In the genomic region with DNA sequence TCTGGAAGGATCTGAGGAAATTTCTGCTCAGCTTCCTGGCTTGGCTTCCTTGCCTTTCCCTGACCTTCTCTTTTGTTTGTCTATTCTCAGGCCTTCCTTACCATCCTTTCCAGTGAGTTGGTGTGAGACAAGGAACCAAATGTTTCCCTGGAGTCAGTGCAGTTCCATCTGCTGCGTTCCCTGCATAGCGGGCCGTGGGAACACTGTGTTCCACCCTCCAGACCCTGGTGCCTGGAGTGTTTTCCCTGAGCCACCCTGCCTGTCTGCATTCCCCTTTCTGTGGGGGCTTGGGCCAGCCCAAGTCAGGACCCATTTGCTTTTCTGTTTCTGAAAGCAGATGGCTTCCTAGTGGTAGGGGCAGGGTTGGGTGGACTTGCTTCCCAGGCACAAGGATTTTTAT, we compare ENCODE assay signal across 21 cellular contexts. TPM values are rescaled to one million over a fixed set of nuclear protein-coding genes. Genes with fewer than 3 reads are reported as not detected.
DNase-seq lines count a peak whose midpoint lies in the region; ATAC-seq and TF ChIP-seq lines count a peak whose summit lies in the region.
"Had no signal": no experiment of that assay in that cellular context is flagged by ENCODE, and none has a peak within 500 bp of the region (broad histone marks: within the 10 kb centered on the region; RNA-seq: fewer than 3 reads in every experiment).

No MANE protein-coding gene starts in this region.

- H3K4me1 ChIP-seq in right atrium auricular region: no peaks in the 10 kb centered on the region
- peaks cover 8% of the 10 kb centered on the region for H3K4me1 ChIP-seq in testis
- H3K4me1 ChIP-seq: BE2C, Caco-2 had no signal

- TF ChIP-seq CTCF in right atrium auricular region (IDR thresholded peaks at IDR 0.05): no peak
- no peak for TF ChIP-seq CTCF in osteocyte (IDR thresholded peaks at IDR 0.05)
- no peak for TF ChIP-seq CTCF in testis (IDR thresholded peaks at IDR 0.05)

- H3K27ac ChIP-seq in right atrium auricular region (no peak overlapping the region), testis (peak overlapping the region; percentile 16 to 77)

- no peak overlapping the region for H3K4me3 ChIP-seq in right atrium auricular region
- no peak overlapping the region for H3K4me3 ChIP-seq in testis

- H3K27me3 ChIP-seq in right atrium auricular region: no peaks in the 10 kb centered on the region
- no peaks in the 10 kb centered on the region for H3K27me3 ChIP-seq in testis
- H3K27me3 ChIP-seq: BE2C had no signal

- no peaks in the 10 kb centered on the region for H3K36me3 Mint-ChIP-seq in osteocyte (ENCODE audit: unreplicated experiment)
- H3K36me3 Mint-ChIP-seq: CD4-positive, CD25-positive, alpha-beta regulatory T cell had no signal

- no peak overlapping the region for H3K27ac Mint-ChIP-seq in osteocyte (ENCODE audit: unreplicated experiment)
- H3K27ac Mint-ChIP-seq: CD4-positive, CD25-positive, alpha-beta regulatory T cell had no signal

- H3K9me3 Mint-ChIP-seq in osteocyte (ENCODE audit: unreplicated experiment): peaks cover 19% of the 10 kb centered on the region

- H3K9me3 ChIP-seq in right atrium auricular region: peaks cover 0 to 10% of the 10 kb centered on the region in 2 donors
- no peaks in the 10 kb centered on the region for H3K9me3 ChIP-seq in testis
- H3K9me3 ChIP-seq: BE2C had no signal

- peaks cover 46% of the 10 kb centered on the region for H3K27me3 Mint-ChIP-seq in osteocyte (ENCODE audit: unreplicated experiment)

- no peaks in the 10 kb centered on the region for H3K4me1 Mint-ChIP-seq in osteocyte (ENCODE audit: unreplicated experiment)
- H3K4me1 Mint-ChIP-seq: CD4-positive, CD25-positive, alpha-beta regulatory T cell had no signal

- H3K36me3 ChIP-seq in right atrium auricular region (no peaks in the 10 kb centered on the region), testis (ENCODE audit: low read depth, missing control alignments) (no peaks in the 10 kb centered on the region)
- H3K36me3 ChIP-seq: BE2C had no signal

- TF ChIP-seq POLR2A in testis (IDR thresholded peaks at IDR 0.05): no peak

- 69 to 91% methylated on average over 3 of the region's 3 CpGs for WGBS in testis, 2 donors

- DNase-seq in right atrium auricular region (ENCODE audit: low spot score) (peak; percentile 9), Right ventricle myocardium inferior (ENCODE audit: missing footprints) (no peak), iPS-NIHi7 (ENCODE audit: extremely low spot score) (peak; percentile 4), osteocyte (ENCODE audit: extremely low spot score, unreplicated experiment) (peak; percentile 30), testis (peak; percentile 58), GOT3 (lab: John Stamatoyannopoulos, UW) (no peak), NK-92 (lab: John Stamatoyannopoulos, UW; ENCODE audit: unreplicated experiment) (no peak)
- no peak for DNase-seq in stimulated activated CD4-positive, alpha-beta T cell treated with anti-CD3 and anti-CD28 coated beads, Interleukin-2, amount 100 ng/mL, for 24 hours
- DNase-seq: BE2C; Caco-2; CD4-positive, CD25-positive, alpha-beta regulatory T cell; EL; KG1; MV-4-11; NCI-H187; NCI-H2107; NCI-H226; NCI-H524; RPMI8226; SIG-M5 had no signal

- no peak for ATAC-seq in Right ventricle myocardium inferior

- no peak overlapping the region for H3K4me3 Mint-ChIP-seq in osteocyte (ENCODE audit: unreplicated experiment)
- H3K4me3 Mint-ChIP-seq: CD4-positive, CD25-positive, alpha-beta regulatory T cell had no signal

- intact Hi-C loops in Right ventricle myocardium inferior (cut with DNase I): no loop called here
- intact Hi-C loops in testis (cut with DNase I; ENCODE audit: low total_unique reads): no loop called here

RNA-seq across cellular contexts. Expression of a gene that starts 13.9 kb away (rescaled TPM):
- not detected for total RNA-seq in right atrium auricular region
- total RNA-seq in Right ventricle myocardium inferior: not detected
- total RNA-seq in osteocyte: not detected in 2 replicates
- total RNA-seq in testis: under 1 TPM; 0.25 to 0.47 TPM
- polyA plus RNA-seq in testis (ENCODE audit: insufficient read depth, low read depth, low replicate concordance): 1.2 TPM
- total RNA-seq: A172; Caco-2; CD4-positive, CD25-positive, alpha-beta regulatory T cell had no signal
- polyA plus RNA-seq: CD4-positive, CD25-positive, alpha-beta regulatory T cell had no signal

RNA-seq across cellular contexts. Expression of a gene that starts 27.8 kb away (rescaled TPM):
- total RNA-seq in right atrium auricular region (10 to 100 TPM in 1 of 2 donors, 1 to 10 TPM in 1; 9.4 to 15.1 TPM), Right ventricle myocardium inferior (19.0 TPM), osteocyte (0.21 and 0.26 TPM in 2 replicates), testis (10 to 100 TPM; 43.2 to 68.6 TPM)
- polyA plus RNA-seq in testis (ENCODE audit: insufficient read depth, low read depth, low replicate concordance): 61.9 TPM
- total RNA-seq: CD4-positive, CD25-positive, alpha-beta regulatory T cell had no signal
- polyA plus RNA-seq: CD4-positive, CD25-positive, alpha-beta regulatory T cell had no signal

Comparison
In these comparisons a context has a peak if more than half of its experiments do, and no peak if none do; other contexts are left out.
1. DNase-seq: peak in right atrium auricular region (single experiment), iPS-NIHi7 (single experiment), osteocyte (single experiment) and testis (single experiment); none in Right ventricle myocardium inferior (single experiment), GOT3 (single experiment), NK-92 (single experiment) and stimulated activated CD4-positive, alpha-beta T cell treated with anti-CD3 and anti-CD28 coated beads, Interleukin-2, amount 100 ng/mL, for 24 hours (0 of 2).
2. H3K27ac ChIP-seq: peak in testis (2 of 2); none in right atrium auricular region (0 of 2).